7 cellular contexts compared by ENCODE assay signal in the genomic region with DNA sequence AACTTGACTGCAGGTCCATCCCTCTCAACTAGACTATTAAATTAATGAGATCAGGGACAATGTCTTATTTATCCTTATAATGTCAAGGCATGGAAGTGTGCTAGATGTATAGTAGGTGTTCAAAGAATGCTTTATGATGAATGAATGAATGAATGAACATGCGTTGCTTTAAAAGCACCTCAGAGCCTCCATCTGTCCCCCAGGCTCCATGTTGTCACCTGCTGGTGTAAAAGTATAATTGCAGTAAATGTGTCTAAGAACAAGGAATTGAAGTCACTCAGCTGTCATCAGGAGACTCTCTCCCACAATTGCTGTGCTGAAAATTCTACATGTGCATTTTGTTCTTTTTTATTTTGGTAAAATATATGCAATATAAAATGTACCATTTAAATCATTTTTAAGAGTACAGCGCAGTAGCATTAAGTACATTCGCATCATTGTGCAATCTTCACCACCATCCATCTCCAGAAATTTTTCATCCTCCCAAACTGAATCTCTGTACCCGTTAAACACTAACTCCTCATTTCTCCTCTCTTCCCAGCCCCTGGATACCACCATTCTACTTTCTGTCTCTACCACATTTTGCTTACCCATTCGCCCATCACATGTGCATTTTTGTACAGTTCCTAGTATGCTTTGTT. TPM values are rescaled to one million over a fixed set of nuclear protein-coding genes. Genes with fewer than 3 reads are reported as not detected.
A peak's percentile ranks its signal among the peaks of the same experiment; 100 is the strongest.
DNase-seq lines count a peak whose midpoint lies in the region; ATAC-seq and TF ChIP-seq lines count a peak whose summit lies in the region.

No MANE protein-coding gene starts in this region.

- H3K79me2 ChIP-seq in Loucy (ENCODE audit: insufficient read depth, low read length): no peaks in the 10 kb centered on the region
- H3K79me2 ChIP-seq in neural progenitor cell (ENCODE audit: low read depth): no peaks in the 10 kb centered on the region

- intact Hi-C loops in gastrocnemius medialis (cut with DNase I; ENCODE audit: low total_unique reads): no loop called here

- TF ChIP-seq CTCF in GM10248 (IDR thresholded peaks at IDR 0.05; ENCODE audit: control extremely low read depth, extremely low read depth, low read depth, missing control alignments) (peak; percentile 29), Loucy (conservative IDR thresholded peaks at IDR 0.05; ENCODE audit: low read length) (peak; percentile 76), cardiac fibroblast (IDR thresholded peaks at IDR 0.05; ENCODE audit: low read depth, low read length) (peak; percentile 50), neural progenitor cell (IDR thresholded peaks at IDR 0.05) (peak; percentile 66), gastrocnemius medialis (IDR thresholded peaks at IDR 0.05 in 4 of 5, conservative IDR thresholded peaks at IDR 0.05 in 1 of 5) (peak in 1 of 5 experiments; percentile 23)

- H3K4me3 ChIP-seq in Loucy (ENCODE audit: low read length, poor library complexity, severe bottlenecking) (no peak overlapping the region), cardiac fibroblast (replicated peaks in 1 of 2; ENCODE audit: low read depth in 2 of 2, low read length in 2 of 2) (no peak overlapping the region), neural progenitor cell (no peak overlapping the region), gastrocnemius medialis (no peak overlapping the region)

- H3K4me3 Mint-ChIP-seq in neural progenitor cell: no peak overlapping the region

- no peak for ATAC-seq in HG02623 (IDR thresholded peaks at IDR 0.05; ENCODE audit: unreplicated experiment)
- ATAC-seq in gastrocnemius medialis: no peak

- H3K4me2 ChIP-seq in Loucy (ENCODE audit: low read depth, low read length, poor library complexity, severe bottlenecking) (no peak overlapping the region), neural progenitor cell (no peak overlapping the region)

- H2AFZ ChIP-seq in Loucy (ENCODE audit: low read length) (no peak overlapping the region), neural progenitor cell (replicated peaks) (no peak overlapping the region)

- H3K9me2 ChIP-seq in Loucy (replicated peaks; ENCODE audit: low read depth, low read length): no peaks in the 10 kb centered on the region

- no peak for TF ChIP-seq POLR2A in gastrocnemius medialis (IDR thresholded peaks at IDR 0.05)

- no peaks in the 10 kb centered on the region for H3K9me3 ChIP-seq in Loucy (ENCODE audit: insufficient read depth, low read depth, low read length)
- no peaks in the 10 kb centered on the region for H3K9me3 ChIP-seq in neural progenitor cell (ENCODE audit: low read depth)
- no peaks in the 10 kb centered on the region for H3K9me3 ChIP-seq in gastrocnemius medialis

- H3F3A ChIP-seq in Loucy (ENCODE audit: low read depth) (no peaks in the 10 kb centered on the region), neural progenitor cell (ENCODE audit: low read depth) (no peaks in the 10 kb centered on the region)

- in situ Hi-C loops in gastrocnemius medialis (cut with MboI; ENCODE audit: low sequenced_read_pairs in 4 of 4): loop anchor here in 2 of 4 donors (25.0 kb wide), 2 partner anchors 271 to 296 kb away; no protein-coding TSS in a partner anchor

- no peaks in the 10 kb centered on the region for H3K36me3 Mint-ChIP-seq in neural progenitor cell

- peaks cover 1% of the 10 kb centered on the region for H3K4me1 Mint-ChIP-seq in neural progenitor cell

- H4K20me1 ChIP-seq in Loucy (ENCODE audit: insufficient read depth, low read length, poor library complexity, severe bottlenecking) (no peaks in the 10 kb centered on the region), neural progenitor cell (ENCODE audit: low read depth) (no peaks in the 10 kb centered on the region)

- H3K27ac ChIP-seq in neural progenitor cell (no peak overlapping the region), gastrocnemius medialis (no peak overlapping the region)

- no peaks in the 10 kb centered on the region for H3K9me3 Mint-ChIP-seq in neural progenitor cell

- H3K4me1 ChIP-seq in Loucy (ENCODE audit: insufficient read depth, low read length, poor library complexity, severe bottlenecking): no peaks in the 10 kb centered on the region
- peaks cover 4% of the 10 kb centered on the region for H3K4me1 ChIP-seq in neural progenitor cell
- no peaks in the 10 kb centered on the region for H3K4me1 ChIP-seq in gastrocnemius medialis

- no peak overlapping the region for H3K9ac ChIP-seq in Loucy (ENCODE audit: low read depth, low read length, poor library complexity, severe bottlenecking)
- no peak overlapping the region for H3K9ac ChIP-seq in neural progenitor cell

- no peaks in the 10 kb centered on the region for H3K36me3 ChIP-seq in Loucy (ENCODE audit: insufficient read depth, low read length)
- no peaks in the 10 kb centered on the region for H3K36me3 ChIP-seq in neural progenitor cell
- H3K36me3 ChIP-seq in gastrocnemius medialis: no peaks in the 10 kb centered on the region

- CTCF ChIA-PET in GM10248 (lab: Yijun Ruan, JAX): interaction anchor here (1.3 to 2.9 kb wide), 4 partner anchors 9 to 87 kb away, joined by 3 to 23 read pairs (median 8); no protein-coding TSS in a partner anchor

- POLR2A ChIA-PET in GM10248 (lab: Yijun Ruan, JAX): no interaction called here

- peak; percentile 46 for DNase-seq in GM10248 (ENCODE audit: extremely low spot score)
- peak in 1 of 2 donors; percentile 22 for DNase-seq in cardiac fibroblast (ENCODE audit: low read depth in 2 of 2)
- peak; percentile 34 for DNase-seq in neural progenitor cell (ENCODE audit: low spot score)
- DNase-seq in gastrocnemius medialis: no peak
- DNase-seq in effector CD4-positive, alpha-beta T cell: no peak

- H3K27me3 ChIP-seq in Loucy (ENCODE audit: insufficient read depth, low read length, poor library complexity, severe bottlenecking) (no peaks in the 10 kb centered on the region), neural progenitor cell (no peaks in the 10 kb centered on the region), gastrocnemius medialis (peaks cover 0 to 5% (median 0%) of the 10 kb centered on the region in 3 donors)

- no peak overlapping the region for H3K27ac Mint-ChIP-seq in neural progenitor cell

- peaks cover 5% of the 10 kb centered on the region for H3K27me3 Mint-ChIP-seq in neural progenitor cell (ENCODE audit: insufficient read depth, low read depth)

RNA-seq across cellular contexts. Expression of a gene that starts 52.6 kb away (rescaled TPM):
- 10.8 and 26.8 TPM in 2 replicates for total RNA-seq in neural progenitor cell (ENCODE audit: low replicate concordance)
- 10 to 100 TPM in 2 of 4 donors, 1 to 10 TPM in 2; 4.4 to 35.4 (median 9.1) TPM for total RNA-seq in gastrocnemius medialis

Comparison
In these comparisons a context has a peak if more than half of its experiments do, and no peak if none do; other contexts are left out.
1. DNase-seq: peak in GM10248 (single experiment) and neural progenitor cell (single experiment); none in gastrocnemius medialis (0 of 2) and effector CD4-positive, alpha-beta T cell (single experiment).